ENCODE assay signal across 28 cellular contexts in the genomic region with DNA sequence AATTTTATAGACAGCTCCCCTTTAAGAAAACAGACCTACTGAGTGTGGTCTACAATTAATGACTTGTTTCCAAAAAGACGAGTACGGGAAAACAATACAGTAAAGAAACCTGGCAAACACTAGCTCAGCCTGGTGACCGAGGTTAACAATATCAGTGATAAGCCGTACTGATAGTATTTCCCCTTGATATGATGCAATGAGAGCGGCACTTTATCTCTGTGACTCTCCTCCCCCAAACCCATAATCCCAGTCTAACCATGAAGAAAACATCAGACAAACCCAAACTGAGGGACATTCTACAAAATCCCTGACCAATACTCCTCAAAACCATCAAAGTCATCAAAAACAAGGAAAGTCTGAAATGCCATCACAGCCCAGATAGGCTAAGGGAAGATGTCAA. TPM values are rescaled to one million over a fixed set of nuclear protein-coding genes. Genes with fewer than 3 reads are reported as not detected.
A peak's percentile ranks its signal among the peaks of the same experiment; 100 is the strongest.
DNase-seq lines count a peak whose midpoint lies in the region; ATAC-seq and TF ChIP-seq lines count a peak whose summit lies in the region.
"Had no signal": no experiment of that assay in that cellular context is flagged by ENCODE, and none has a peak within 500 bp of the region (broad histone marks: within the 10 kb centered on the region; RNA-seq: fewer than 3 reads in every experiment).

No MANE protein-coding gene starts in this region.

- no peaks in the 10 kb centered on the region for H3K27me3 ChIP-seq in DOHH2 (ENCODE audit: control insufficient read depth, low read length)
- H3K27me3 ChIP-seq in SU-DHL-6 (ENCODE audit: low read length): no peaks in the 10 kb centered on the region
- no peaks in the 10 kb centered on the region for H3K27me3 ChIP-seq in liver (ENCODE audit: control insufficient read depth in 4 of 4, insufficient read depth in 4 of 4, low read length in 3 of 4)
- H3K27me3 ChIP-seq in sigmoid colon: no peaks in the 10 kb centered on the region
- H3K27me3 ChIP-seq in upper lobe of right lung: no peaks in the 10 kb centered on the region
- H3K27me3 ChIP-seq: dorsolateral prefrontal cortex, thyroid gland, vagina had no signal

- no peaks in the 10 kb centered on the region for H3K9me3 Mint-ChIP-seq in dendritic cell treated with granulocyte-macrophage colony-stimulating factor and Interleukin-4, amounts not matched to agents 40 ng/mL and 50 ng/mL, for 4 days
- H3K9me3 Mint-ChIP-seq: CD8-positive, alpha-beta memory T cell; immature natural killer cell had no signal

- ATAC-seq in GM18870 (IDR thresholded peaks at IDR 0.05; ENCODE audit: unreplicated experiment) (no peak), upper lobe of right lung (no peak)
- ATAC-seq: activated CD4-positive, CD25-positive, alpha-beta regulatory T cell treated with anti-CD3 and anti-CD28 coated beads, Interleukin-2, amount 50 U/mL, for 24 hours; GM12878; left colon; sciatic nerve had no signal

- H3K36me3 Mint-ChIP-seq in dendritic cell treated with granulocyte-macrophage colony-stimulating factor and Interleukin-4, amounts not matched to agents 40 ng/mL and 50 ng/mL, for 4 days (ENCODE audit: low read depth): peaks cover 19% of the 10 kb centered on the region
- H3K36me3 Mint-ChIP-seq: immature natural killer cell had no signal

- H3K79me2 ChIP-seq in DOHH2 (ENCODE audit: control insufficient read depth, low read length) (peaks cover 100% of the 10 kb centered on the region), SU-DHL-6 (ENCODE audit: insufficient read depth, low read length) (peaks cover 100% of the 10 kb centered on the region)

- peaks cover 22% of the 10 kb centered on the region for H3K4me1 Mint-ChIP-seq in dendritic cell treated with granulocyte-macrophage colony-stimulating factor and Interleukin-4, amounts not matched to agents 40 ng/mL and 50 ng/mL, for 4 days (ENCODE audit: low read depth)

- no peak overlapping the region for H3K27ac ChIP-seq in DOHH2 (ENCODE audit: low read depth, low read length)
- H3K27ac ChIP-seq in SU-DHL-6 (ENCODE audit: low read depth, low read length): no peak overlapping the region; the same call in 1 of the 2 replicates
- no peak overlapping the region for H3K27ac ChIP-seq in liver (ENCODE audit: low read depth in 1 of 2, low read length in 2 of 2)
- H3K27ac ChIP-seq in sigmoid colon: no peak overlapping the region
- no peak overlapping the region for H3K27ac ChIP-seq in upper lobe of right lung
- H3K27ac ChIP-seq: dorsolateral prefrontal cortex, thyroid gland, vagina had no signal

- intact Hi-C loops in dendritic cell treated with granulocyte-macrophage colony-stimulating factor and Interleukin-4, amounts not matched to agents 40 ng/mL and 50 ng/mL, for 4 days (cut with micrococcal nuclease): no loop called here
- intact Hi-C loops in sigmoid colon (cut with DNase I) (no loop called here), upper lobe of right lung (cut with DNase I) (no loop called here)

- no peaks in the 10 kb centered on the region for H3K27me3 Mint-ChIP-seq in dendritic cell treated with granulocyte-macrophage colony-stimulating factor and Interleukin-4, amounts not matched to agents 40 ng/mL and 50 ng/mL, for 4 days
- H3K27me3 Mint-ChIP-seq: CD8-positive, alpha-beta memory T cell had no signal

- H3K27ac Mint-ChIP-seq in dendritic cell treated with granulocyte-macrophage colony-stimulating factor and Interleukin-4, amounts not matched to agents 40 ng/mL and 50 ng/mL, for 4 days: peak overlapping the region; percentile 30

- WGBS in liver: 28% methylated on average over 5 of the region's 5 CpGs
- WGBS in sigmoid colon, 2 donors: 90 to 91% methylated on average over 5 of the region's 5 CpGs

- in situ Hi-C loops in G401 (cut with HindIII; ENCODE audit: low sequenced_read_pairs): no loop called here

- TF ChIP-seq CTCF in DOHH2 (IDR thresholded peaks at IDR 0.05; ENCODE audit: low read depth, low read length, poor library complexity, severe bottlenecking) (no peak), SU-DHL-6 (IDR thresholded peaks at IDR 0.05; ENCODE audit: insufficient read depth, low read length, poor library complexity, severe bottlenecking) (no peak), liver (IDR thresholded peaks at IDR 0.05; ENCODE audit: low read depth, low read length, missing input control) (no peak), sigmoid colon (IDR thresholded peaks at IDR 0.05) (no peak), upper lobe of right lung (IDR thresholded peaks at IDR 0.05) (no peak)

- H2AFZ ChIP-seq in SU-DHL-6 (ENCODE audit: low read depth, low read length, severe bottlenecking): no peak overlapping the region

- H3K4me1 ChIP-seq in DOHH2 (ENCODE audit: control insufficient read depth, low read length) (peaks cover 90% of the 10 kb centered on the region), liver (ENCODE audit: control insufficient read depth in 4 of 4, insufficient read depth in 4 of 4, low read length in 3 of 4) (peaks cover 3 to 23% (median 14%) of the 10 kb centered on the region in 4 donors), sigmoid colon (peaks cover 0 to 20% (median 7%) of the 10 kb centered on the region in 4 donors), upper lobe of right lung (peaks cover 20% of the 10 kb centered on the region)

- H3K4me3 ChIP-seq in DOHH2 (ENCODE audit: low read length) (no peak overlapping the region), SU-DHL-6 (ENCODE audit: insufficient read depth, low read length, poor library complexity, severe bottlenecking) (no peak overlapping the region), liver (ENCODE audit: low read depth in 1 of 3, low read length in 3 of 3) (no peak overlapping the region), sigmoid colon (no peak overlapping the region), upper lobe of right lung (no peak overlapping the region)
- H3K4me3 ChIP-seq: dorsolateral prefrontal cortex, GM12878, thyroid gland, vagina had no signal

- 0 out of 2 replicates have a peak overlapping the region, but pooled peaks have one; percentile 5 for H3K4me2 ChIP-seq in DOHH2 (ENCODE audit: low read length)
- H3K4me2 ChIP-seq in SU-DHL-6 (ENCODE audit: low read depth, low read length, poor library complexity, severe bottlenecking): peak overlapping the region; percentile 55

- TF ChIP-seq RAD21 in liver (IDR thresholded peaks at IDR 0.05): peak; percentile 5 to 34

- no peaks in the 10 kb centered on the region for H3K9me2 ChIP-seq in DOHH2 (replicated peaks; ENCODE audit: control insufficient read depth, low read length)
- no peaks in the 10 kb centered on the region for H3K9me2 ChIP-seq in SU-DHL-6 (replicated peaks; ENCODE audit: insufficient read depth, low read length)

- H3K9ac ChIP-seq in SU-DHL-6 (ENCODE audit: low read length): no peak overlapping the region
- H3K9ac ChIP-seq in liver (ENCODE audit: low read depth in 1 of 2, low read length in 2 of 2): peak overlapping the region in 1 of 2 donors; percentile 22

- DNase-seq in G401 (ENCODE audit: low spot score) (no peak), sigmoid colon (no peak), upper lobe of right lung (no peak)
- DNase-seq: activated CD4-positive, alpha-beta T cell treated with anti-CD3 and anti-CD28 coated beads, Interleukin-2, amount 50 U/mL, for 4 hours; activated naive CD4-positive, alpha-beta T cell; CD8-positive, alpha-beta memory T cell; central memory CD4-positive, alpha-beta T cell; DMS 273 treated with DMSO at 0.1 percent for 48 hours; dorsolateral prefrontal cortex; EL; HCEC 1CT; immature natural killer cell; left colon; NCI-H1092; NCI-H1694; stimulated activated CD4-positive, alpha-beta T cell treated with anti-CD3 and anti-CD28 coated beads, Interleukin-12 subunit alpha, Interleukin-12 subunit beta, amount 100 ng/mL, for 4 hours; stimulated activated CD4-positive, alpha-beta T cell treated with anti-CD3 and anti-CD28 coated beads, Interleukin-4, amount 100 ng/mL, for 1 hour; T1000; thyroid gland had no signal

- peaks cover 60% of the 10 kb centered on the region for H3K36me3 ChIP-seq in DOHH2 (ENCODE audit: control insufficient read depth, low read length)
- H3K36me3 ChIP-seq in SU-DHL-6 (ENCODE audit: low read length): peaks cover 32% of the 10 kb centered on the region; the same call in 1 of the 2 replicates
- H3K36me3 ChIP-seq in liver (ENCODE audit: control insufficient read depth in 4 of 4, insufficient read depth in 3 of 4, low read depth in 1 of 4, low read length in 3 of 4): peaks cover 0 to 2% (median 0%) of the 10 kb centered on the region in 4 donors
- no peaks in the 10 kb centered on the region for H3K36me3 ChIP-seq in sigmoid colon
- H3K36me3 ChIP-seq in upper lobe of right lung: peaks cover 4% of the 10 kb centered on the region
- H3K36me3 ChIP-seq: thyroid gland, vagina had no signal

- TF ChIP-seq EP300 in sigmoid colon (IDR thresholded peaks at IDR 0.05): no peak

- peaks cover 10% of the 10 kb centered on the region; the same call in 1 of the 2 replicates for H3F3A ChIP-seq in DOHH2 (ENCODE audit: control insufficient read depth, insufficient read depth)
- H3F3A ChIP-seq in SU-DHL-6 (ENCODE audit: insufficient read depth): peaks cover 78% of the 10 kb centered on the region

- no peaks in the 10 kb centered on the region for H3K9me3 ChIP-seq in DOHH2 (ENCODE audit: control insufficient read depth, insufficient read depth, low read length)
- H3K9me3 ChIP-seq in SU-DHL-6 (ENCODE audit: insufficient read depth, low read length): no peaks in the 10 kb centered on the region
- no peaks in the 10 kb centered on the region for H3K9me3 ChIP-seq in liver (ENCODE audit: control insufficient read depth in 4 of 4, low read length in 3 of 4)
- H3K9me3 ChIP-seq in sigmoid colon: no peaks in the 10 kb centered on the region
- no peaks in the 10 kb centered on the region for H3K9me3 ChIP-seq in upper lobe of right lung
- H3K9me3 ChIP-seq: thyroid gland, vagina had no signal

- no peak for TF ChIP-seq POLR2A in sigmoid colon (IDR thresholded peaks at IDR 0.05)

- H4K20me1 ChIP-seq in DOHH2 (ENCODE audit: control insufficient read depth, insufficient read depth, low read depth, low read length) (no peaks in the 10 kb centered on the region), SU-DHL-6 (ENCODE audit: low read depth, low read length) (peaks cover 28% of the 10 kb centered on the region)

- H3K4me3 Mint-ChIP-seq in dendritic cell treated with granulocyte-macrophage colony-stimulating factor and Interleukin-4, amounts not matched to agents 40 ng/mL and 50 ng/mL, for 4 days: no peak overlapping the region
- H3K4me3 Mint-ChIP-seq: immature natural killer cell had no signal

TF ChIP-seq in liver, 16 proteins besides CTCF, POLR2A, EP300 and RAD21 (continues in another document):
- TF ChIP-seq HNF4G (IDR thresholded peaks at IDR 0.05) (no peak), NR2F2 (IDR thresholded peaks at IDR 0.05) (no peak), FOXA2 (IDR thresholded peaks at IDR 0.05) (peak; percentile 17), GABPA (IDR thresholded peaks at IDR 0.05 in 1 of 2, conservative IDR thresholded peaks at IDR 0.05 in 1 of 2) (peak in 1 of 2 donors; percentile 20), FOXA1 (IDR thresholded peaks at IDR 0.05) (no peak), HNF4A (conservative IDR thresholded peaks at IDR 0.05) (peak in 1 of 2 donors; percentile 54)

RNA-seq across cellular contexts. Expression of gene DENND4A, which starts 8.2 kb away (rescaled TPM):
- total RNA-seq in liver: 10 to 100 TPM; 37.3 to 75.5 TPM
- polyA plus RNA-seq in liver: 10 to 100 TPM in 1 of 2 donors, 1 to 10 TPM in 1; 5.2 to 10.6 TPM
- total RNA-seq in G401 (2014; rRNA removed; shearing (Covaris generic)): 3.8 and 12.2 TPM in 2 replicates
- total RNA-seq in sigmoid colon: 10 to 100 TPM; 29.3 to 46.1 (median 43.9) TPM
- polyA plus RNA-seq in sigmoid colon: 10 to 100 TPM in 1 of 3 donors, 1 to 10 TPM in 2; 2.4 to 10.5 (median 4.9) TPM
- total RNA-seq in upper lobe of right lung: 32.5 TPM
